Comparison of ENCODE assay signal across 10 cellular contexts in genomic region chr4:185535818-185536729, GRCh38. TPM values are rescaled to one million over a fixed set of nuclear protein-coding genes. Genes with fewer than 3 reads are reported as not detected.
DNase-seq lines count a peak whose midpoint lies in the region; ATAC-seq and TF ChIP-seq lines count a peak whose summit lies in the region.
"Had no signal": no experiment of that assay in that cellular context is flagged by ENCODE, and none has a peak within 500 bp of the region (broad histone marks: within the 10 kb centered on the region; RNA-seq: fewer than 3 reads in every experiment).

No MANE protein-coding gene starts in this region.

- ATAC-seq in GM19397 (IDR thresholded peaks at IDR 0.05; ENCODE audit: unreplicated experiment): no peak

- H3K27ac ChIP-seq in BLaER1 (no peak overlapping the region), PC-9 (no peak overlapping the region)

- BruUV-seq in PC-9 (replicated peaks; lab: Mats Ljungman, UMichigan): no TSS peak

- intact Hi-C loops in PC-9 (cut with micrococcal nuclease; ENCODE audit: unreplicated experiment): loop anchor here (2.0 kb wide), 1 partner anchor 65 kb away; the partner anchor contains the start of gene CCDC110

- H3F3A ChIP-seq in PC-9 (ENCODE audit: insufficient read depth, low read depth): no peaks in the 10 kb centered on the region; the same call in 1 of the 2 replicates

- H3K9ac ChIP-seq in BLaER1: no peak overlapping the region

- H3K9me2 ChIP-seq in PC-9 (ENCODE audit: insufficient read depth): no peaks in the 10 kb centered on the region

- no peaks in the 10 kb centered on the region for H3K36me3 ChIP-seq in BLaER1
- H3K36me3 ChIP-seq in PC-9 (ENCODE audit: low read depth): no peaks in the 10 kb centered on the region
- H3K36me3 ChIP-seq in neuron (ENCODE audit: insufficient read depth, low read length): no peaks in the 10 kb centered on the region

- TF ChIP-seq CTCF in PC-9 (conservative IDR thresholded peaks at IDR 0.05) (no peak), fibroblast of the aortic adventitia (IDR thresholded peaks at IDR 0.05; ENCODE audit: insufficient read depth, low read length) (no peak)

- DNase-seq in PC-9: no peak
- no peak for DNase-seq in fibroblast of the aortic adventitia (ENCODE audit: low read depth)
- DNase-seq in LoVo (ENCODE audit: low spot score): no peak
- no peak for DNase-seq in Kasumi-1 (lab: John Stamatoyannopoulos, UW)
- DNase-seq in COLO668 (lab: John Stamatoyannopoulos, UW; ENCODE audit: unreplicated experiment): no peak
- DNase-seq: stimulated activated CD4-positive, alpha-beta T cell treated with anti-CD3 and anti-CD28 coated beads, Interleukin-4, amount 100 ng/mL, for 24 hours had no signal

- H3K4me2 ChIP-seq in BLaER1 (peak overlapping the region; percentile 71), PC-9 (peak overlapping the region; percentile 84; the same call in 1 of the 2 replicates)

- H3K4me1 ChIP-seq in BLaER1 (0 out of 2 replicates have a peak, but pooled peaks cover 5% of the 10 kb centered on the region), PC-9 (replicated peaks; ENCODE audit: insufficient read depth) (no peaks in the 10 kb centered on the region), neuron (ENCODE audit: insufficient read depth, low read length) (peaks cover 31% of the 10 kb centered on the region)

- H4K20me1 ChIP-seq in BLaER1: peaks cover 13% of the 10 kb centered on the region
- H4K20me1 ChIP-seq in PC-9 (ENCODE audit: insufficient read depth): no peaks in the 10 kb centered on the region

- H3K4me3 ChIP-seq in BLaER1 (peak overlapping the region; percentile 57), PC-9 (peak overlapping the region; percentile 73; the same call in 1 of the 2 replicates), fibroblast of the aortic adventitia (ENCODE audit: low read depth, low read length) (peak overlapping the region; percentile 71), neuron (ENCODE audit: low read length) (peak overlapping the region; percentile 51)

- CTCF ChIA-PET in PC-9 (lab: Charles Lee): interaction anchor here (0.6 kb wide), 1 partner anchor 1083 kb away, joined by 3 read pairs; no protein-coding TSS in a partner anchor

- POLR2A ChIA-PET in PC-9 (lab: Charles Lee; ENCODE audit: unreplicated experiment): interaction anchor here (0.5 to 1.0 kb wide), 2 partner anchors 24 to 1150 kb away, joined by 3 read pairs; no protein-coding TSS in a partner anchor

- H3K27me3 ChIP-seq in BLaER1 (peaks cover 46% of the 10 kb centered on the region), PC-9 (ENCODE audit: insufficient read depth, low read depth) (no peaks in the 10 kb centered on the region), neuron (ENCODE audit: insufficient read depth, low read length) (peaks cover 17% of the 10 kb centered on the region)

- H3K9me3 ChIP-seq in BLaER1 (peaks cover 6% of the 10 kb centered on the region; the same call in 1 of the 2 replicates), PC-9 (ENCODE audit: insufficient read depth, low read depth) (no peaks in the 10 kb centered on the region), neuron (ENCODE audit: low read length) (no peaks in the 10 kb centered on the region)

- H2AFZ ChIP-seq in PC-9: no peak overlapping the region; the same call in 1 of the 2 replicates
- no peak overlapping the region for H2AFZ ChIP-seq in neuron (ENCODE audit: low read depth, low read length)

- no peaks in the 10 kb centered on the region for H3K79me2 ChIP-seq in PC-9 (ENCODE audit: low read depth)

RNA-seq across cellular contexts. Expression of gene PDLIM3, which starts 0.8 kb away (rescaled TPM):
- total RNA-seq in PC-9 (2021): 3.3 and 5.6 TPM in 2 replicates
- total RNA-seq in fibroblast of the aortic adventitia (ENCODE audit: low replicate concordance): 3.0 and 10.1 TPM in 2 replicates
- total RNA-seq: activated CD8-positive, alpha-beta memory T cell treated with anti-CD3 and anti-CD28 coated beads for 36 hours had no signal
